In the genomic region with DNA sequence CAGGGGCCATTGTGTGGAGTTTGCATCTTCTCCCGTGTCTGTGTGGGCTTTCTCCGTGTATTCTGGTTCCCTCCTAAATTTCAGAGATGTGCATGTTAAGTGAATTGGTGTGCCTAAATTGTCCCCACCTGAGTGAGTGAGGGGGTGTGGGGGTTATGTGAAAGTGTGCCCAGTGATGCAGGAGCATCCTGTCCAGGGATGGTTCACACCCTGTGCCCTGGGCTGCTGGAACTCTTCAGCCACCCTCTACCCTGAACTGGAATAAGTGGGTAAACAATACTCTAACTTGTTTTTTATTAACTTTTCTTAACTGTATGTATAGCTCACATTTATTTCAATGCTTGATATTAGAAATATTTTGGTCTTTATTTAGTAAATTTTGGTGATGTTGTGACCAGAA, we compare ENCODE assay signal across 12 cellular contexts. TPM values are rescaled to one million over a fixed set of nuclear protein-coding genes. Genes with fewer than 3 reads are reported as not detected.
DNase-seq lines count a peak whose midpoint lies in the region; ATAC-seq lines count a peak whose summit lies in the region.
"Had no signal": no experiment of that assay in that cellular context is flagged by ENCODE, and none has a peak within 500 bp of the region (broad histone marks: within the 10 kb centered on the region; RNA-seq: fewer than 3 reads in every experiment).

No MANE protein-coding gene starts in this region.

- intact Hi-C loops in activated CD4-positive, alpha-beta memory T cell treated with anti-CD3 and anti-CD28 coated beads for 36 hours (cut with micrococcal nuclease): loop anchor here (5.0 kb wide), 1 partner anchor 54 kb away; a partner anchor contains a TSS

- H3K27me3 Mint-ChIP-seq in activated CD4-positive, alpha-beta memory T cell treated with anti-CD3 and anti-CD28 coated beads for 36 hours: no peaks in the 10 kb centered on the region
- H3K27me3 Mint-ChIP-seq in T-helper 2 cell treated with Interferon-gamma antibody and Interleukin-4, amounts not matched to agents 5 μg/mL and 100 μg/mL, for 36 hours (ENCODE audit: low read depth): no peaks in the 10 kb centered on the region
- H3K27me3 Mint-ChIP-seq: stimulated activated naive CD8-positive, alpha-beta T cell treated with anti-CD3 and anti-CD28 coated beads, Interleukin-15, Interleukin-2, amounts not matched to agents 100 ng/mL and 50 ng/mL, for 24 hours had no signal

- peak; percentile 8 for DNase-seq in activated CD4-positive, alpha-beta memory T cell treated with anti-CD3 and anti-CD28 coated beads for 36 hours
- no peak for DNase-seq in activated CD4-positive, CD25-positive, alpha-beta regulatory T cell treated with anti-CD3 and anti-CD28 coated beads, Interleukin-2, amount 50 U/mL, for 72 hours
- DNase-seq in activated CD4-positive, alpha-beta T cell treated with anti-CD3 and anti-CD28 coated beads, Interleukin-2, amount 50 U/mL, for 1 hour: no peak
- DNase-seq in effector CD8-positive, alpha-beta T cell (lab: John Stamatoyannopoulos, UW): no peak
- no peak for DNase-seq in T-helper 2 cell treated with Interferon-gamma antibody and Interleukin-4, amounts not matched to agents 5 μg/mL and 100 μg/mL, for 36 hours (ENCODE audit: low spot score)
- DNase-seq: body of pancreas, MM.1S, NCI-H524 had no signal

- no peak overlapping the region for H3K4me3 Mint-ChIP-seq in activated CD4-positive, alpha-beta memory T cell treated with anti-CD3 and anti-CD28 coated beads for 36 hours
- no peak overlapping the region for H3K4me3 Mint-ChIP-seq in T-helper 2 cell treated with Interferon-gamma antibody and Interleukin-4, amounts not matched to agents 5 μg/mL and 100 μg/mL, for 36 hours
- H3K4me3 Mint-ChIP-seq: stimulated activated naive CD8-positive, alpha-beta T cell treated with anti-CD3 and anti-CD28 coated beads, Interleukin-15, Interleukin-2, amounts not matched to agents 100 ng/mL and 50 ng/mL, for 24 hours had no signal

- no peaks in the 10 kb centered on the region for H3K9me3 Mint-ChIP-seq in activated CD4-positive, alpha-beta memory T cell treated with anti-CD3 and anti-CD28 coated beads for 36 hours
- no peaks in the 10 kb centered on the region for H3K9me3 Mint-ChIP-seq in T-helper 2 cell treated with Interferon-gamma antibody and Interleukin-4, amounts not matched to agents 5 μg/mL and 100 μg/mL, for 36 hours
- H3K9me3 Mint-ChIP-seq: stimulated activated naive CD8-positive, alpha-beta T cell treated with anti-CD3 and anti-CD28 coated beads, Interleukin-15, Interleukin-2, amounts not matched to agents 100 ng/mL and 50 ng/mL, for 24 hours had no signal

- CTCF ChIA-PET in activated CD4-positive, alpha-beta memory T cell treated with anti-CD3 and anti-CD28 coated beads for 36 hours (lab: Charles Lee): interaction anchor here (1.4 kb wide), 2 partner anchors 56 to 679 kb away, joined by 5 to 6 read pairs; a partner anchor contains a TSS

- H3K36me3 Mint-ChIP-seq in activated CD4-positive, alpha-beta memory T cell treated with anti-CD3 and anti-CD28 coated beads for 36 hours: peaks cover 2% of the 10 kb centered on the region
- peaks cover 2% of the 10 kb centered on the region for H3K36me3 Mint-ChIP-seq in T-helper 2 cell treated with Interferon-gamma antibody and Interleukin-4, amounts not matched to agents 5 μg/mL and 100 μg/mL, for 36 hours (ENCODE audit: low read depth)

- peaks cover 24% of the 10 kb centered on the region for H3K4me1 Mint-ChIP-seq in activated CD4-positive, alpha-beta memory T cell treated with anti-CD3 and anti-CD28 coated beads for 36 hours (ENCODE audit: low read depth)
- peaks cover 24% of the 10 kb centered on the region for H3K4me1 Mint-ChIP-seq in T-helper 2 cell treated with Interferon-gamma antibody and Interleukin-4, amounts not matched to agents 5 μg/mL and 100 μg/mL, for 36 hours (ENCODE audit: low read depth)

- POLR2A ChIA-PET in activated CD4-positive, alpha-beta memory T cell treated with anti-CD3 and anti-CD28 coated beads for 36 hours (lab: Charles Lee): no interaction called here

- peak; percentile 40 for ATAC-seq in GM18499 (IDR thresholded peaks at IDR 0.05; ENCODE audit: insufficient read depth, unreplicated experiment)
- peak; percentile 66 for ATAC-seq in GM19463 (IDR thresholded peaks at IDR 0.05; ENCODE audit: unreplicated experiment)
- ATAC-seq in HG02981 (IDR thresholded peaks at IDR 0.05; ENCODE audit: unreplicated experiment): peak; percentile 61
- ATAC-seq: body of pancreas had no signal

- H3K27ac Mint-ChIP-seq in activated CD4-positive, alpha-beta memory T cell treated with anti-CD3 and anti-CD28 coated beads for 36 hours: no peak overlapping the region
- no peak overlapping the region for H3K27ac Mint-ChIP-seq in T-helper 2 cell treated with Interferon-gamma antibody and Interleukin-4, amounts not matched to agents 5 μg/mL and 100 μg/mL, for 36 hours
- H3K27ac Mint-ChIP-seq: stimulated activated naive CD8-positive, alpha-beta T cell treated with anti-CD3 and anti-CD28 coated beads, Interleukin-15, Interleukin-2, amounts not matched to agents 100 ng/mL and 50 ng/mL, for 24 hours had no signal

RNA-seq across cellular contexts. Expression of a gene that starts 56.0 kb away (rescaled TPM):
- total RNA-seq in activated CD4-positive, alpha-beta memory T cell treated with anti-CD3 and anti-CD28 coated beads for 36 hours: 10 to 100 TPM; 33.0 to 34.1 TPM
